ENCODE assay signal across 2 cellular contexts in the genomic region with DNA sequence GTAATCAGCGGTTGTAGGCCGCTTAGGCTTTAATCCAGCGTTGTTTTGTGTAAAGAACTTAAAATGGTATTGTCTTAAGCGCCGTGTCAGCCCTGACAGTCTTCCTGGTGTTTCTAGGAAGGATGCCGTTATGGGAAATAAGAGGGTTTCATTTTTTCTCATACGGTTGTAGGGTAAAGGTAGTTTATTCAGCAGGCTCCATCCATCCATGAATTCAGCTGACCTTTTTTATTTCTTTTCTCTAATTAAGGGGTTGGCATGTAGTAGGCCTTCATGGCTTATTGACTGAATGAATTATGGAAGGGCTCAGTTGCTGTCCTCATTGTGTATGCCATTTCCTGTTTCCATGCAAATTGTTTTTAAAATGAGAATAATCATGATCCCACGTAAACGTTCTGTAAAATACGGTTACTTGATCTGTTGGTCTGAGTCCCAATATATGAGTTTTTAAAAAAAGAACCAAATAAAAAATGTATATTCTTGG.
A peak's percentile ranks its signal among the peaks of the same experiment; 100 is the strongest.
TF ChIP-seq lines count a peak whose summit lies in the region.

No MANE protein-coding gene starts in this region.

TF ChIP-seq in GM12878, 131 proteins besides CTCF, POLR2A, EP300 and RAD21 (continued from another document):
- TF ChIP-seq WRNIP1 (IDR thresholded peaks at IDR 0.05; ENCODE audit: borderline replicate concordance, low read depth, low read length) (no peak), NFIC (IDR thresholded peaks at IDR 0.05; ENCODE audit: low read depth, low read length) (peak; percentile 36; the same call in 1 of the 2 replicates), IKZF2 (IDR thresholded peaks at IDR 0.05) (0 out of 4 replicates have a peak, but pooled peaks of 1 of the 2 experiments have one; percentile 2), SPI1 (IDR thresholded peaks at IDR 0.05; ENCODE audit: borderline replicate concordance, insufficient read depth, low read depth, low read length) (peak; percentile 30; the same call in 1 of the 2 replicates)
TF ChIP-seq in GM12878: peak in this region for 5.

TF ChIP-seq in liver, 16 proteins besides CTCF, POLR2A, EP300 and RAD21 (continued from another document):
- TF ChIP-seq, protein P1, sequence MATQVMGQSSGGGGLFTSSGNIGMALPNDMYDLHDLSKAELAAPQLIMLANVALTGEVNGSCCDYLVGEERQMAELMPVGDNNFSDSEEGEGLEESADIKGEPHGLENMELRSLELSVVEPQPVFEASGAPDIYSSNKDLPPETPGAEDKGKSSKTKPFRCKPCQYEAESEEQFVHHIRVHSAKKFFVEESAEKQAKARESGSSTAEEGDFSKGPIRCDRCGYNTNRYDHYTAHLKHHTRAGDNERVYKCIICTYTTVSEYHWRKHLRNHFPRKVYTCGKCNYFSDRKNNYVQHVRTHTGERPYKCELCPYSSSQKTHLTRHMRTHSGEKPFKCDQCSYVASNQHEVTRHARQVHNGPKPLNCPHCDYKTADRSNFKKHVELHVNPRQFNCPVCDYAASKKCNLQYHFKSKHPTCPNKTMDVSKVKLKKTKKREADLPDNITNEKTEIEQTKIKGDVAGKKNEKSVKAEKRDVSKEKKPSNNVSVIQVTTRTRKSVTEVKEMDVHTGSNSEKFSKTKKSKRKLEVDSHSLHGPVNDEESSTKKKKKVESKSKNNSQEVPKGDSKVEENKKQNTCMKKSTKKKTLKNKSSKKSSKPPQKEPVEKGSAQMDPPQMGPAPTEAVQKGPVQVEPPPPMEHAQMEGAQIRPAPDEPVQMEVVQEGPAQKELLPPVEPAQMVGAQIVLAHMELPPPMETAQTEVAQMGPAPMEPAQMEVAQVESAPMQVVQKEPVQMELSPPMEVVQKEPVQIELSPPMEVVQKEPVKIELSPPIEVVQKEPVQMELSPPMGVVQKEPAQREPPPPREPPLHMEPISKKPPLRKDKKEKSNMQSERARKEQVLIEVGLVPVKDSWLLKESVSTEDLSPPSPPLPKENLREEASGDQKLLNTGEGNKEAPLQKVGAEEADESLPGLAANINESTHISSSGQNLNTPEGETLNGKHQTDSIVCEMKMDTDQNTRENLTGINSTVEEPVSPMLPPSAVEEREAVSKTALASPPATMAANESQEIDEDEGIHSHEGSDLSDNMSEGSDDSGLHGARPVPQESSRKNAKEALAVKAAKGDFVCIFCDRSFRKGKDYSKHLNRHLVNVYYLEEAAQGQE (IDR thresholded peaks at IDR 0.05) = no peak
- no peak for TF ChIP-seq HNF4A (conservative IDR thresholded peaks at IDR 0.05)
- TF ChIP-seq TAF1 (conservative IDR thresholded peaks at IDR 0.05) = no peak
- no peak for TF ChIP-seq YY1 (IDR thresholded peaks at IDR 0.05)
- TF ChIP-seq RXRA (IDR thresholded peaks at IDR 0.05) = no peak
- TF ChIP-seq FOXA1 (IDR thresholded peaks at IDR 0.05) = no peak
- no peak for TF ChIP-seq GABPA (IDR thresholded peaks at IDR 0.05 in 1 of 2, conservative IDR thresholded peaks at IDR 0.05 in 1 of 2)
- TF ChIP-seq NR2F2 (IDR thresholded peaks at IDR 0.05) = no peak
- no peak for TF ChIP-seq JUND (IDR thresholded peaks at IDR 0.05)
- TF ChIP-seq EGR1 (IDR thresholded peaks at IDR 0.05; ENCODE audit: low read depth in 2 of 2) = no peak
